ENCODE assay signal across 38 cellular contexts in the genomic region with DNA sequence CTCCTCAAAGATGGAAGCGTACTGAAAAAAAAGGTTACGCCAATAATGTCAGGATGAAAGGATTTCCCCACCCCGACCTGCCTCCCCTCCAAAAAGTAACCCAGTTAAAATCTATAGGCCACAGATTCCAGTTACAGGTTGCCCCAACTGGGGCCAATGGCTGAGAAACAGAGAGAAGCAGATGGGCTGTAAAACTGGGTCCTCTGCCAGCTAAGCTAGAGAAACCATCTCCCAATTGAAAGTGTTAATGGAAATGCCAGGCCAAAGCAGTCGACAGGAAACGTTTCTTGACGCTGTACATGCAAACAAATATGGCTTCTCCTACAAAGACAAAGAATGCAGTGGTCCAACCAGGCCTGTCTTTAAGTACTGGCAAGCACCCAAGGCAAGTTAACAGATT.
"Had no signal": no experiment of that assay in that cellular context is flagged by ENCODE, and none has a peak within 500 bp of the region (broad histone marks: within the 10 kb centered on the region; RNA-seq: fewer than 3 reads in every experiment).

No MANE protein-coding gene starts in this region.

- H3K4me3 ChIP-seq: adrenal gland, breast epithelium, coronary artery, dorsolateral prefrontal cortex, gastrocnemius medialis, heart left ventricle, hepatocyte had no signal

- H3K27ac Mint-ChIP-seq: activated CD4-positive, alpha-beta memory T cell treated with anti-CD3 and anti-CD28 coated beads for 36 hours; activated CD4-positive, alpha-beta T cell treated with anti-CD3 and anti-CD28 coated beads for 36 hours; activated CD4-positive, alpha-beta T cell treated with anti-CD3 and anti-CD28 coated beads, Interleukin-2, amount 10 ng/mL, durations not matched to agents 24 days and 14 days; activated CD8-positive, alpha-beta memory T cell treated with anti-CD3 and anti-CD28 coated beads, Interleukin-2, amount 10 ng/mL, durations not matched to agents 7 days and 5 days; activated CD8-positive, alpha-beta T cell treated with anti-CD3 and anti-CD28 coated beads, Interleukin-2, amount 10 ng/mL, durations not matched to agents 7 days and 5 days; activated naive CD4-positive, alpha-beta T cell treated with anti-CD3 and anti-CD28 coated beads for 36 hours; activated naive CD4-positive, alpha-beta T cell treated with anti-CD3 and anti-CD28 coated beads, Interleukin-2, amount 50 U/mL, for 24 hours; activated naive CD8-positive, alpha-beta T cell treated with anti-CD3 and anti-CD28 coated beads for 36 hours; activated naive CD8-positive, alpha-beta T cell treated with anti-CD3 and anti-CD28 coated beads, Interleukin-2, amount 50 U/mL, for 24 hours; activated T-helper 1 cell treated with anti-CD3 and anti-CD28 coated beads, Interleukin-12 subunit alpha, Interleukin-12 subunit beta, Interleukin-2, Interleukin-4 antibody, amounts not matched to agents 30 ng/mL and 10 ng/mL and 1 ng/mL, durations not matched to agents 14 hours and 24 hours and 36 hours; activated T-helper 2 cell treated with anti-CD3 and anti-CD28 coated beads, Interferon-gamma antibody, Interleukin-2, Interleukin-4, amounts not matched to agents 10 μg/mL and 5 μg/mL and 100 μg/mL, durations not matched to agents 14 hours and 24 hours and 36 hours; dendritic cell treated with granulocyte-macrophage colony-stimulating factor and Interleukin-4, amounts not matched to agents 40 ng/mL and 50 ng/mL, for 4 days; endodermal cell; T-helper 17 cell; T-helper 2 cell treated with Interferon-gamma antibody and Interleukin-4, amounts not matched to agents 5 μg/mL and 100 μg/mL, for 36 hours had no signal

- H3K27ac ChIP-seq: adrenal gland, breast epithelium, coronary artery, dorsolateral prefrontal cortex, gastrocnemius medialis, hepatocyte, WERI-Rb-1 had no signal

- H3K4me2 ChIP-seq: hepatocyte had no signal

- H3K27me3 Mint-ChIP-seq: activated CD4-positive, alpha-beta T cell treated with anti-CD3 and anti-CD28 coated beads, Interleukin-2, amount 10 ng/mL, durations not matched to agents 24 days and 14 days; activated CD8-positive, alpha-beta memory T cell treated with anti-CD3 and anti-CD28 coated beads, Interleukin-2, amount 10 ng/mL, durations not matched to agents 7 days and 5 days; dendritic cell treated with granulocyte-macrophage colony-stimulating factor and Interleukin-4, amounts not matched to agents 40 ng/mL and 50 ng/mL, for 4 days; T-helper 17 cell had no signal

- H3K4me3 Mint-ChIP-seq: activated CD4-positive, alpha-beta memory T cell treated with anti-CD3 and anti-CD28 coated beads for 36 hours; activated CD4-positive, alpha-beta T cell treated with anti-CD3 and anti-CD28 coated beads for 36 hours; activated CD4-positive, alpha-beta T cell treated with anti-CD3 and anti-CD28 coated beads, Interleukin-2, amount 10 ng/mL, durations not matched to agents 24 days and 14 days; activated CD8-positive, alpha-beta memory T cell treated with anti-CD3 and anti-CD28 coated beads, Interleukin-2, amount 10 ng/mL, durations not matched to agents 7 days and 5 days; activated CD8-positive, alpha-beta T cell treated with anti-CD3 and anti-CD28 coated beads, Interleukin-2, amount 10 ng/mL, durations not matched to agents 7 days and 5 days; activated naive CD4-positive, alpha-beta T cell treated with anti-CD3 and anti-CD28 coated beads for 36 hours; activated naive CD4-positive, alpha-beta T cell treated with anti-CD3 and anti-CD28 coated beads, Interleukin-2, amount 50 U/mL, for 24 hours; activated naive CD8-positive, alpha-beta T cell treated with anti-CD3 and anti-CD28 coated beads for 36 hours; activated naive CD8-positive, alpha-beta T cell treated with anti-CD3 and anti-CD28 coated beads, Interleukin-2, amount 50 U/mL, for 24 hours; activated T-helper 1 cell treated with anti-CD3 and anti-CD28 coated beads, Interleukin-12 subunit alpha, Interleukin-12 subunit beta, Interleukin-2, Interleukin-4 antibody, amounts not matched to agents 30 ng/mL and 10 ng/mL and 1 ng/mL, durations not matched to agents 14 hours and 24 hours and 36 hours; brain; dendritic cell treated with granulocyte-macrophage colony-stimulating factor and Interleukin-4, amounts not matched to agents 40 ng/mL and 50 ng/mL, for 4 days; endodermal cell; T-helper 17 cell; T-helper 2 cell treated with Interferon-gamma antibody and Interleukin-4, amounts not matched to agents 5 μg/mL and 100 μg/mL, for 36 hours had no signal

- ATAC-seq: activated CD4-positive, alpha-beta T cell treated with anti-CD3 and anti-CD28 coated beads for 36 hours; activated CD8-positive, alpha-beta memory T cell treated with anti-CD3 and anti-CD28 coated beads, Interleukin-2, amount 10 ng/mL, durations not matched to agents 7 days and 5 days; activated CD8-positive, alpha-beta T cell treated with anti-CD3 and anti-CD28 coated beads, Interleukin-2, amount 10 ng/mL, durations not matched to agents 7 days and 5 days; activated naive CD8-positive, alpha-beta T cell treated with anti-CD3 and anti-CD28 coated beads, Interleukin-2, amount 50 U/mL, for 24 hours; esophagus mucosa; gastrocnemius medialis; heart left ventricle; T-helper 17 cell had no signal

- H3K4me1 Mint-ChIP-seq: T-helper 17 cell had no signal

- H3K36me3 ChIP-seq: adrenal gland, breast epithelium, gastrocnemius medialis, heart left ventricle, WERI-Rb-1 had no signal

- H3K9me3 ChIP-seq: adrenal gland, breast epithelium, gastrocnemius medialis, heart left ventricle had no signal

- H2AFZ ChIP-seq: hepatocyte had no signal

- H3K27me3 ChIP-seq: adrenal gland, breast epithelium, dorsolateral prefrontal cortex, gastrocnemius medialis, heart left ventricle, hepatocyte had no signal

- H3K4me1 ChIP-seq: breast epithelium had no signal

- DNase-seq: activated CD4-positive, alpha-beta memory T cell treated with anti-CD3 and anti-CD28 coated beads for 36 hours; activated CD4-positive, alpha-beta T cell treated with anti-CD3 and anti-CD28 coated beads for 36 hours; activated CD4-positive, alpha-beta T cell treated with anti-CD3 and anti-CD28 coated beads, Interleukin-2, amount 10 ng/mL, durations not matched to agents 24 days and 14 days; activated CD4-positive, CD25-positive, alpha-beta regulatory T cell; activated CD4-positive, CD25-positive, alpha-beta regulatory T cell treated with anti-CD3 and anti-CD28 coated beads, Interleukin-2, amount 50 U/mL, for 72 hours; activated CD8-positive, alpha-beta memory T cell treated with anti-CD3 and anti-CD28 coated beads, Interleukin-2, amount 10 ng/mL, durations not matched to agents 7 days and 5 days; activated CD8-positive, alpha-beta memory T cell treated with anti-CD3 and anti-CD28 coated beads, Interleukin-2, amount 50 U/mL, for 4 hours; activated CD8-positive, alpha-beta T cell treated with anti-CD3 and anti-CD28 coated beads, Interleukin-2, amount 10 ng/mL, durations not matched to agents 7 days and 5 days; activated effector memory CD4-positive, alpha-beta T cell treated with anti-CD3 and anti-CD28 coated beads, Interleukin-2, amount 50 U/mL, for 16 hours; activated naive CD4-positive, alpha-beta T cell treated with anti-CD3 and anti-CD28 coated beads for 36 hours; activated naive CD8-positive, alpha-beta T cell treated with anti-CD3 and anti-CD28 coated beads for 36 hours; activated naive CD8-positive, alpha-beta T cell treated with anti-CD3 and anti-CD28 coated beads, Interleukin-2, amount 50 U/mL, for 24 hours; activated T-cell treated with anti-CD3 and anti-CD28 coated beads, Interleukin-2, amount 50 U/mL, for 1 hour; activated T-cell treated with anti-CD3 and anti-CD28 coated beads, Interleukin-2, amount 50 U/mL, for 48 hours; adrenal gland; amygdala; aorta; effector memory CD4-positive, alpha-beta T cell; endodermal cell; foreskin fibroblast; gastrocnemius medialis; glutamatergic neuron; heart left ventricle; T-helper 1 cell; T-helper 17 cell; T1000; WERI-Rb-1 had no signal

- H3K9me3 Mint-ChIP-seq: activated CD4-positive, alpha-beta memory T cell treated with anti-CD3 and anti-CD28 coated beads for 36 hours; activated naive CD4-positive, alpha-beta T cell treated with anti-CD3 and anti-CD28 coated beads for 36 hours; activated naive CD4-positive, alpha-beta T cell treated with anti-CD3 and anti-CD28 coated beads, Interleukin-2, amount 50 U/mL, for 24 hours; dendritic cell treated with granulocyte-macrophage colony-stimulating factor and Interleukin-4, amounts not matched to agents 40 ng/mL and 50 ng/mL, for 4 days; endodermal cell; T-helper 2 cell treated with Interferon-gamma antibody and Interleukin-4, amounts not matched to agents 5 μg/mL and 100 μg/mL, for 36 hours had no signal

- H3K36me3 Mint-ChIP-seq: activated CD4-positive, alpha-beta memory T cell treated with anti-CD3 and anti-CD28 coated beads for 36 hours; activated CD8-positive, alpha-beta memory T cell treated with anti-CD3 and anti-CD28 coated beads, Interleukin-2, amount 10 ng/mL, durations not matched to agents 7 days and 5 days; activated naive CD4-positive, alpha-beta T cell treated with anti-CD3 and anti-CD28 coated beads, Interleukin-2, amount 50 U/mL, for 24 hours; activated naive CD8-positive, alpha-beta T cell treated with anti-CD3 and anti-CD28 coated beads for 36 hours; brain had no signal
